11 cellular contexts compared by ENCODE assay signal in the genomic region with DNA sequence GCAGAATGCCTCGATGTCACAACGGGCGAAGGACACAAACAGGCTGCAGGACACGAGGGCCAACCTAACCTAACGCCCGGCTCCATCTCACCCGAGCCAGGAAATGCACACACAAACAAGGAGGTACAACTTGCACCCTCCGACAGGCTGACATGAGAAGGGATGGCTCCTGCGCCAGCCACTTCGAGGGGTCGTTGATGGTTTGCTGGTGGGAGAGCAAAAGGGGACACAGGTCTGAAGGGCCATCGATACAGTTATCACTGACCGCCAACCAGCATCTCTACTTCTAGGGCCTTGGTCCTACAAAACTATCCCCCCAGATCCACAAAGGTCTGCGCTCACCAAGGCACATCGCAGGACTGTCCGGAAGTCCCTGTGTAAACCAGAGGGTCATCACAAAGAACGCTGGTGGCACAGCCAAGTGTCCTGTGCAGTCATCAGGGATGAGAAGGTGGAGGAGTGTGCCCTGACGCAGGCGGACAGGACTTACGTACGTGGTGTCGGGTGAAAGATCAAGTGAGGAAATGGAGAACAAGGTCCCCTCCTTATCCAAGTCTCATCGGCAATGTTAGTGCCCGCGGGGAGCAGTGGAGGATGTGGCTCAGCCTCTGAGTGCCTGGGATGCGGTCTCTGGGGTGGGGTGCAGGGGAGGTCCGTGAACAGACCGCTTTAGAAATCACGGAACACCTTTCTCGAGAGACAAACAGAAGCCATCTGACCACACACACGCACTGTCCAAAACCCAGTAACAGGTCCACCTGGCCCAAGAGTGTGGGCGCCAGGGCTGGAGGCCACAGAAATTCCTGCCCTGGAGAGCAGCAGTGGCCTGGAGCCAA. TPM values are rescaled to one million over a fixed set of nuclear protein-coding genes. Genes with fewer than 3 reads are reported as not detected.
A peak's percentile ranks its signal among the peaks of the same experiment; 100 is the strongest.
DNase-seq lines count a peak whose midpoint lies in the region; ATAC-seq and TF ChIP-seq lines count a peak whose summit lies in the region.
"Had no signal": no experiment of that assay in that cellular context is flagged by ENCODE, and none has a peak within 500 bp of the region (broad histone marks: within the 10 kb centered on the region; RNA-seq: fewer than 3 reads in every experiment).

No MANE protein-coding gene starts in this region.

- CTCF ChIA-PET in CD4-positive, alpha-beta T cell (lab: Charles Lee), result no interaction called here

- ATAC-seq in CD4-positive, alpha-beta T cell (ENCODE audit: poor library complexity), result no peak
- ATAC-seq in RWPE2 (ENCODE audit: low read depth) (no peak), HG03439 (IDR thresholded peaks at IDR 0.05; ENCODE audit: unreplicated experiment) (no peak)
- ATAC-seq: GM12878 had no signal

- H3K4me1 ChIP-seq in RWPE2 (ENCODE audit: insufficient read depth, poor library complexity, severe bottlenecking), result peaks cover 11% of the 10 kb centered on the region
- peaks cover 73% of the 10 kb centered on the region for H3K4me1 ChIP-seq in left ventricle myocardium inferior
- peaks cover 34% of the 10 kb centered on the region for H3K4me1 ChIP-seq in rectal smooth muscle tissue (ENCODE audit: control insufficient read depth, insufficient read depth, low read length)

- H3K4me3 ChIP-seq in RWPE2 (ENCODE audit: severe bottlenecking) (no peak overlapping the region), left ventricle myocardium inferior (peak overlapping the region; percentile 79), rectal smooth muscle tissue (ENCODE audit: low read length) (no peak overlapping the region)
- H3K4me3 ChIP-seq: GM12878, skin epidermis had no signal

- TF ChIP-seq CTCF in CD4-positive, alpha-beta T cell (IDR thresholded peaks at IDR 0.05), result no peak
- TF ChIP-seq CTCF in RWPE2 (IDR thresholded peaks at IDR 0.05; ENCODE audit: poor library complexity, severe bottlenecking), result no peak
- no peak for TF ChIP-seq CTCF in left ventricle myocardium inferior (IDR thresholded peaks at IDR 0.05; ENCODE audit: borderline replicate concordance)

- peaks cover 25% of the 10 kb centered on the region for H3K36me3 ChIP-seq in RWPE2 (ENCODE audit: low read depth)
- H3K36me3 ChIP-seq in left ventricle myocardium inferior, result peaks cover 51% of the 10 kb centered on the region
- H3K36me3 ChIP-seq in rectal smooth muscle tissue (ENCODE audit: control insufficient read depth, insufficient read depth, low read length), result peaks cover 34% of the 10 kb centered on the region

- H3K9ac ChIP-seq in rectal smooth muscle tissue (ENCODE audit: low read length), result no peak overlapping the region

- peaks cover 37% of the 10 kb centered on the region for H3K36me3 Mint-ChIP-seq in CD4-positive, alpha-beta T cell (ENCODE audit: low read depth)

- H3K9me3 ChIP-seq in CD4-positive, alpha-beta T cell (ENCODE audit: control insufficient read depth, low read length), result no peaks in the 10 kb centered on the region
- no peaks in the 10 kb centered on the region for H3K9me3 ChIP-seq in RWPE2 (ENCODE audit: severe bottlenecking)
- H3K9me3 ChIP-seq in left ventricle myocardium inferior (replicated peaks), result no peaks in the 10 kb centered on the region

- peak in 1 of 10 experiments; percentile 4 for DNase-seq in CD4-positive, alpha-beta T cell
- DNase-seq in RWPE2 (ENCODE audit: low spot score) (peak; percentile 49), left ventricle myocardium inferior (no peak), NCI-H774 (lab: John Stamatoyannopoulos, UW) (no peak), NCI-H748 treated with DMSO at 0.1 percent for 48 hours (lab: John Stamatoyannopoulos, UW) (no peak), H4 (ENCODE audit: low spot score) (no peak)
- DNase-seq: NCI-H1694 treated with DMSO at 0.1 percent for 48 hours had no signal

- H3K27ac ChIP-seq in CD4-positive, alpha-beta T cell (ENCODE audit: low read depth, low read length), result no peak overlapping the region
- H3K27ac ChIP-seq in RWPE2 (ENCODE audit: poor library complexity, severe bottlenecking), result no peak overlapping the region
- H3K27ac ChIP-seq in left ventricle myocardium inferior (replicated peaks), result peak overlapping the region; percentile 100
- H3K27ac ChIP-seq in rectal smooth muscle tissue (ENCODE audit: low read depth, low read length), result peak overlapping the region; percentile 81

- H3K9me3 Mint-ChIP-seq in CD4-positive, alpha-beta T cell, result no peaks in the 10 kb centered on the region

- no peaks in the 10 kb centered on the region for H3K4me1 Mint-ChIP-seq in CD4-positive, alpha-beta T cell (ENCODE audit: low read depth)

- POLR2A ChIA-PET in CD4-positive, alpha-beta T cell (lab: Charles Lee), result interaction anchor here (0.7 kb wide), 1 partner anchor 1283 kb away, joined by 3 read pairs; no protein-coding TSS in a partner anchor

- no peaks in the 10 kb centered on the region for H3K27me3 ChIP-seq in CD4-positive, alpha-beta T cell (ENCODE audit: control insufficient read depth, insufficient read depth, low read length)
- H3K27me3 ChIP-seq in RWPE2 (ENCODE audit: insufficient read depth, poor library complexity, severe bottlenecking) (no peaks in the 10 kb centered on the region), left ventricle myocardium inferior (ENCODE audit: low read depth) (no peaks in the 10 kb centered on the region), rectal smooth muscle tissue (ENCODE audit: control insufficient read depth, insufficient read depth, low read length) (no peaks in the 10 kb centered on the region)

- H3K27me3 Mint-ChIP-seq in CD4-positive, alpha-beta T cell, result no peaks in the 10 kb centered on the region

- peak overlapping the region; percentile 31 for H3K27ac Mint-ChIP-seq in CD4-positive, alpha-beta T cell

- intact Hi-C loops in CD4-positive, alpha-beta T cell (cut with DNase I, micrococcal nuclease), result no loop called here
- intact Hi-C loops in left ventricle myocardium inferior (cut with micrococcal nuclease), result no loop called here

- H3K4me3 Mint-ChIP-seq in CD4-positive, alpha-beta T cell, result peak overlapping the region; percentile 64

RNA-seq across cellular contexts. Expression of gene MXD4, which starts 7.0 kb away (rescaled TPM):
- total RNA-seq in CD4-positive, alpha-beta T cell, result 100 to 1,000 TPM; 140 to 147 TPM
- total RNA-seq in left ventricle myocardium inferior, result 40.4 TPM
- total RNA-seq in H4 (2014; rRNA removed; shearing (Covaris generic)), result 22.1 and 22.9 TPM in 2 replicates

RNA-seq across cellular contexts. Expression of gene HAUS3, which starts 13.0 kb away (rescaled TPM):
- 100 to 1,000 TPM; 143 to 148 TPM for total RNA-seq in CD4-positive, alpha-beta T cell
- total RNA-seq in left ventricle myocardium inferior, result 6.4 TPM
- total RNA-seq in H4 (2014; rRNA removed; shearing (Covaris generic)), result 7.6 and 11.0 TPM in 2 replicates

RNA-seq across cellular contexts. Expression of gene POLN, which starts 13.0 kb away (rescaled TPM):
- total RNA-seq in CD4-positive, alpha-beta T cell, result 1 to 10 TPM; 2.1 to 2.3 TPM
- 2.2 TPM for total RNA-seq in left ventricle myocardium inferior
- 1.0 and 1.8 TPM in 2 replicates for total RNA-seq in H4 (2014; rRNA removed; shearing (Covaris generic))

Comparison
In these comparisons a context has a peak if more than half of its experiments do, and no peak if none do; other contexts are left out.
1. H3K27ac ChIP-seq: peak in left ventricle myocardium inferior (single experiment) and rectal smooth muscle tissue (single experiment); none in CD4-positive, alpha-beta T cell (single experiment) and RWPE2 (single experiment).
2. RNA of gene HAUS3, which starts 13.0 kb away (total RNA-seq): 143 to 148 TPM in CD4-positive, alpha-beta T cell; 7.6 to 11.0 TPM in H4 and 6.4 TPM in left ventricle myocardium inferior (single experiment); every median in the first group is over 10 times any median in the second.